Comparison of ENCODE assay signal across 1 cellular context in genomic region chr12:38892090-38892786, GRCh38.
TF ChIP-seq lines count a peak whose summit lies in the region.

No MANE protein-coding gene starts in this region.

TF ChIP-seq in HepG2, 621 proteins besides CTCF, POLR2A, EP300 and RAD21 (continued from another document and continues in another):
- TF ChIP-seq MNT (IDR thresholded peaks at IDR 0.05): peak; percentile 71
- peak; percentile 65 for TF ChIP-seq SAP130 (CRISPR knock-in tag; IDR thresholded peaks at IDR 0.05; ENCODE audit: low read depth)
- TF ChIP-seq NRL (CRISPR knock-in tag; IDR thresholded peaks at IDR 0.05; ENCODE audit: borderline replicate concordance): no peak
- TF ChIP-seq ZNF180 (CRISPR knock-in tag; IDR thresholded peaks at IDR 0.05; ENCODE audit: borderline replicate concordance, low read depth): no peak
- TF ChIP-seq ZFP36L2 (CRISPR knock-in tag; IDR thresholded peaks at IDR 0.05): no peak
- TF ChIP-seq AFF4 (CRISPR knock-in tag; IDR thresholded peaks at IDR 0.05): no peak
- no peak for TF ChIP-seq PHF8 (CRISPR knock-in tag; IDR thresholded peaks at IDR 0.05)
- TF ChIP-seq THAP7 (CRISPR knock-in tag; IDR thresholded peaks at IDR 0.05): no peak
- 0 out of 2 replicates have a peak, but pooled peaks have one; percentile 37 for TF ChIP-seq ZNF580 (CRISPR knock-in tag; IDR thresholded peaks at IDR 0.05; ENCODE audit: borderline replicate concordance, low read depth)
- TF ChIP-seq LRRFIP1 (CRISPR knock-in tag; conservative IDR thresholded peaks at IDR 0.05): no peak
- TF ChIP-seq MTA1 (CRISPR knock-in tag; IDR thresholded peaks at IDR 0.05; ENCODE audit: borderline replicate concordance): no peak
- TF ChIP-seq LBX2 (CRISPR knock-in tag; IDR thresholded peaks at IDR 0.05; ENCODE audit: borderline replicate concordance): no peak
- TF ChIP-seq ZNF724P (CRISPR knock-in tag; IDR thresholded peaks at IDR 0.05; ENCODE audit: borderline replicate concordance): peak; percentile 92; the same call in 1 of the 2 replicates
- TF ChIP-seq NFE2L1 (CRISPR knock-in tag; IDR thresholded peaks at IDR 0.05; ENCODE audit: borderline replicate concordance): no peak
- no peak for TF ChIP-seq MXD3 (CRISPR knock-in tag; IDR thresholded peaks at IDR 0.05)
- TF ChIP-seq NKX3-1 (CRISPR knock-in tag; IDR thresholded peaks at IDR 0.05): 0 out of 2 replicates have a peak, but pooled peaks have one; percentile 57
- no peak for TF ChIP-seq NBN (conservative IDR thresholded peaks at IDR 0.05)
- TF ChIP-seq EZH2 (conservative IDR thresholded peaks at IDR 0.05; ENCODE audit: low read depth, low read length): no peak
- no peak for TF ChIP-seq ZNF501 (CRISPR knock-in tag; IDR thresholded peaks at IDR 0.05)
- no peak for TF ChIP-seq ZBTB44 (CRISPR knock-in tag; IDR thresholded peaks at IDR 0.05)
- TF ChIP-seq ZBED4 (CRISPR knock-in tag; IDR thresholded peaks at IDR 0.05; ENCODE audit: borderline replicate concordance): no peak
- TF ChIP-seq HOXA3 (CRISPR knock-in tag; IDR thresholded peaks at IDR 0.05): peak; percentile 45; the same call in 1 of the 2 replicates
- peak; percentile 51; the same call in 1 of the 2 replicates for TF ChIP-seq HMGXB3 (CRISPR knock-in tag; IDR thresholded peaks at IDR 0.05; ENCODE audit: borderline replicate concordance)
- TF ChIP-seq SMAD9 (CRISPR knock-in tag; IDR thresholded peaks at IDR 0.05): no peak
- no peak for TF ChIP-seq GPN1 (CRISPR knock-in tag; IDR thresholded peaks at IDR 0.05; ENCODE audit: borderline replicate concordance)
- no peak for TF ChIP-seq ZBTB34 (CRISPR knock-in tag; IDR thresholded peaks at IDR 0.05)
- no peak for TF ChIP-seq ZNF598 (CRISPR knock-in tag; IDR thresholded peaks at IDR 0.05; ENCODE audit: borderline replicate concordance)
- no peak for TF ChIP-seq KAT2B (IDR thresholded peaks at IDR 0.05; ENCODE audit: borderline replicate concordance, low read depth, low read length)
- TF ChIP-seq ZSCAN21 (CRISPR knock-in tag; IDR thresholded peaks at IDR 0.05; ENCODE audit: borderline replicate concordance): no peak
- no peak for TF ChIP-seq ZKSCAN5 (CRISPR knock-in tag; IDR thresholded peaks at IDR 0.05)
